4 cellular contexts compared by ENCODE assay signal in the genomic region with DNA sequence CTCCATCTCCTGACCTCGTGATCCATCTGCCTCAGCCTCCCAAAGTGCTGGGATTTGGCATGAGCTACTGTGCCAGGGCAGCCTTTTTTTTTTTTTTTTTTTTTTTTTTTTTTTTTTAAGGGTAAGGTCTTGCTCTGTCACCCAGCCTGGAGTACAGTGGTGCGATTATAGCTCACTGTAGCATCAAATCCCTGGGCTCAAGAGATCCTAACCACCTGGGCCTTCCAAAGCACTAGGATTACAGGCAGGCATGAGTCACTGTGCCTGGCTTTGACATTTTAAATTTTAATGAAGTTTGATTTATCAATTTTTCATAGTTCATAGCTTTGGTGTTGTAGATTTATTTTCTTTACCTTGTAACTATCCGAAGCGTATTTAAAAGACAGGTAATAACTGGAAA. TPM values are rescaled to one million over a fixed set of nuclear protein-coding genes. Genes with fewer than 3 reads are reported as not detected.
"Had no signal": no experiment of that assay in that cellular context is flagged by ENCODE, and none has a peak within 500 bp of the region (broad histone marks: within the 10 kb centered on the region; RNA-seq: fewer than 3 reads in every experiment).

No MANE protein-coding gene starts in this region.

- H3K4me3 ChIP-seq: GM12878 had no signal

- DNase-seq: GDM1, GF-D8 had no signal

- ATAC-seq: GM12878 had no signal

RNA-seq across cellular contexts. Expression of gene OCIAD2, which starts 17.8 kb away (rescaled TPM):
- total RNA-seq: G401 had no signal
